2 cellular contexts compared by ENCODE assay signal in the genomic region with DNA sequence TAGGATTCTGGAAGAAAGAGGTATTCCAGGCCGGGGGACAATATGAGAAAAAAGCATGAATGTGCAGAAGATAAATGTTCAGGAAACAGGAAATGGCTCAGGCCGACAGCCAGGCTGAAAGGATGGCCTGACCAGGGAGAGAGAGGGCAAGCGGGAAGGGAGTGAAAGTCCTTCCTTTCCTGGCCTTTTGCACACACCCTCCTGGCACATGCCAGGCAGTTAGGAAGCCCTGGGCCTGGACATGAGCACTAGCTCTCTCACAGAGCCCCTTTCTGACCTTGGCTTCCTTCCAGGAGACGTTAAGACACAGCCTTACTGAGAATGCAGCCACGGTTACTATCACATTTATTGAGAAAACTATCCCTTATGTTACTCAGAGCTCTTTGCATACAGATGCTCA.
TF ChIP-seq lines count a peak whose summit lies in the region.

No MANE protein-coding gene starts in this region.

TF ChIP-seq in liver, 16 proteins besides CTCF, POLR2A, EP300 and RAD21:
- no peak for TF ChIP-seq TAF1 (conservative IDR thresholded peaks at IDR 0.05)
- TF ChIP-seq REST (IDR thresholded peaks at IDR 0.05), result peak; percentile 15
- TF ChIP-seq GABPA (IDR thresholded peaks at IDR 0.05 in 1 of 2, conservative IDR thresholded peaks at IDR 0.05 in 1 of 2), result peak in 1 of 2 donors; percentile 63
- TF ChIP-seq NR2F2 (IDR thresholded peaks at IDR 0.05), result peak; percentile 82
- peak; percentile 68 for TF ChIP-seq YY1 (IDR thresholded peaks at IDR 0.05)
- no peak for TF ChIP-seq ATF3 (IDR thresholded peaks at IDR 0.05)
- peak; percentile 48 to 78 for TF ChIP-seq RXRA (IDR thresholded peaks at IDR 0.05)
- peak in 1 of 2 donors; percentile 91 for TF ChIP-seq EGR1 (IDR thresholded peaks at IDR 0.05; ENCODE audit: low read depth in 2 of 2)
- no peak for TF ChIP-seq FOXA2 (IDR thresholded peaks at IDR 0.05)
- peak in 1 of 2 donors; percentile 30 for TF ChIP-seq JUND (IDR thresholded peaks at IDR 0.05)
- peak; percentile 99 for TF ChIP-seq MAX (IDR thresholded peaks at IDR 0.05)
- peak; percentile 49 for TF ChIP-seq SP1 (IDR thresholded peaks at IDR 0.05)
- TF ChIP-seq FOXA1 (IDR thresholded peaks at IDR 0.05), result no peak
- no peak for TF ChIP-seq HNF4G (IDR thresholded peaks at IDR 0.05)
- TF ChIP-seq HNF4A (conservative IDR thresholded peaks at IDR 0.05), result peak; percentile 70 to 78
- peak; percentile 24 for TF ChIP-seq ZBTB33 (IDR thresholded peaks at IDR 0.05)

TF ChIP-seq in HepG2, 621 proteins besides CTCF, POLR2A, EP300 and RAD21:
- TF ChIP-seq TERF1 (CRISPR knock-in tag; IDR thresholded peaks at IDR 0.05), result no peak
- no peak for TF ChIP-seq E2F5 (CRISPR knock-in tag; conservative IDR thresholded peaks at IDR 0.05)
- TF ChIP-seq ZNF660 (CRISPR knock-in tag; IDR thresholded peaks at IDR 0.05; ENCODE audit: borderline replicate concordance, low read depth), result no peak
- no peak for TF ChIP-seq ZBTB20 (CRISPR knock-in tag; IDR thresholded peaks at IDR 0.05; ENCODE audit: borderline replicate concordance, low read depth)
- no peak for TF ChIP-seq ZNF607 (CRISPR knock-in tag; IDR thresholded peaks at IDR 0.05; ENCODE audit: borderline replicate concordance)
- TF ChIP-seq NFIB (CRISPR knock-in tag; IDR thresholded peaks at IDR 0.05; ENCODE audit: borderline replicate concordance), result no peak
- no peak for TF ChIP-seq ZNF232 (CRISPR knock-in tag; IDR thresholded peaks at IDR 0.05; ENCODE audit: borderline replicate concordance)
- no peak for TF ChIP-seq POLR2G (IDR thresholded peaks at IDR 0.05; ENCODE audit: low read depth, low read length)
- TF ChIP-seq ZNF83 (CRISPR knock-in tag; IDR thresholded peaks at IDR 0.05; ENCODE audit: borderline replicate concordance), result no peak
- TF ChIP-seq ATF2 (CRISPR knock-in tag; IDR thresholded peaks at IDR 0.05), result no peak
- no peak for TF ChIP-seq CC2D1A (CRISPR knock-in tag; IDR thresholded peaks at IDR 0.05)
- TF ChIP-seq ZFP36L1 (CRISPR knock-in tag; IDR thresholded peaks at IDR 0.05), result no peak
- TF ChIP-seq ZNF7 (CRISPR knock-in tag; IDR thresholded peaks at IDR 0.05), result no peak
